ENCODE assay signal across 14 cellular contexts in genomic region chr1:204046346-204046745, GRCh38.
"Had no signal": no experiment of that assay in that cellular context is flagged by ENCODE, and none has a peak within 500 bp of the region (broad histone marks: within the 10 kb centered on the region; RNA-seq: fewer than 3 reads in every experiment).

No MANE protein-coding gene starts in this region.

- H3K36me3 Mint-ChIP-seq: activated naive CD4-positive, alpha-beta T cell treated with anti-CD3 and anti-CD28 coated beads, Interleukin-2, amount 50 U/mL, for 72 hours; naive B cell; type B pancreatic cell had no signal

- H3K4me3 Mint-ChIP-seq: activated T-helper 17 cell treated with anti-CD3 and anti-CD28 coated beads, Interleukin-2, amount 50 U/mL, for 72 hours; naive B cell; T-helper 2 cell treated with Interferon-gamma antibody and Interleukin-4, amounts not matched to agents 5 μg/mL and 100 μg/mL, for 36 hours; type B pancreatic cell had no signal

- H3K9me3 Mint-ChIP-seq: activated naive CD4-positive, alpha-beta T cell treated with anti-CD3 and anti-CD28 coated beads, Interleukin-2, amount 50 U/mL, for 72 hours; activated T-helper 17 cell treated with anti-CD3 and anti-CD28 coated beads, Interleukin-2, amount 50 U/mL, for 72 hours; T-helper 2 cell treated with Interferon-gamma antibody and Interleukin-4, amounts not matched to agents 5 μg/mL and 100 μg/mL, for 36 hours had no signal

- H3K27ac Mint-ChIP-seq: activated naive CD4-positive, alpha-beta T cell treated with anti-CD3 and anti-CD28 coated beads, Interleukin-2, amount 50 U/mL, for 72 hours; activated T-helper 17 cell treated with anti-CD3 and anti-CD28 coated beads, Interleukin-2, amount 50 U/mL, for 72 hours; T-helper 2 cell treated with Interferon-gamma antibody and Interleukin-4, amounts not matched to agents 5 μg/mL and 100 μg/mL, for 36 hours; type B pancreatic cell had no signal

- ATAC-seq: activated naive CD4-positive, alpha-beta T cell treated with anti-CD3 and anti-CD28 coated beads, Interleukin-2, amount 50 U/mL, for 72 hours; activated T-helper 17 cell treated with anti-CD3 and anti-CD28 coated beads, Interleukin-2, amount 50 U/mL, for 72 hours had no signal

- H3K27me3 Mint-ChIP-seq: activated T-helper 17 cell treated with anti-CD3 and anti-CD28 coated beads, Interleukin-2, amount 50 U/mL, for 72 hours had no signal

- DNase-seq: activated CD4-positive, alpha-beta T cell treated with anti-CD3 and anti-CD28 coated beads for 1 hour; activated T-cell treated with anti-CD3 and anti-CD28 coated beads, Interleukin-2, amount 50 U/mL, for 1 hour; heart right ventricle; lower lobe of right lung; naive B cell; psoas muscle; spleen; stimulated activated CD4-positive, alpha-beta T cell treated with anti-CD3 and anti-CD28 coated beads, Interleukin-4, amount 100 ng/mL, for 1 hour; stimulated activated naive CD4-positive, alpha-beta T cell treated with Interleukin-2 at 50 U/mL for 16 hours; WERI-Rb-1 had no signal

- H3K4me1 Mint-ChIP-seq: activated T-helper 17 cell treated with anti-CD3 and anti-CD28 coated beads, Interleukin-2, amount 50 U/mL, for 72 hours; naive B cell had no signal
